Comparison of ENCODE assay signal across 19 cellular contexts in the genomic region with DNA sequence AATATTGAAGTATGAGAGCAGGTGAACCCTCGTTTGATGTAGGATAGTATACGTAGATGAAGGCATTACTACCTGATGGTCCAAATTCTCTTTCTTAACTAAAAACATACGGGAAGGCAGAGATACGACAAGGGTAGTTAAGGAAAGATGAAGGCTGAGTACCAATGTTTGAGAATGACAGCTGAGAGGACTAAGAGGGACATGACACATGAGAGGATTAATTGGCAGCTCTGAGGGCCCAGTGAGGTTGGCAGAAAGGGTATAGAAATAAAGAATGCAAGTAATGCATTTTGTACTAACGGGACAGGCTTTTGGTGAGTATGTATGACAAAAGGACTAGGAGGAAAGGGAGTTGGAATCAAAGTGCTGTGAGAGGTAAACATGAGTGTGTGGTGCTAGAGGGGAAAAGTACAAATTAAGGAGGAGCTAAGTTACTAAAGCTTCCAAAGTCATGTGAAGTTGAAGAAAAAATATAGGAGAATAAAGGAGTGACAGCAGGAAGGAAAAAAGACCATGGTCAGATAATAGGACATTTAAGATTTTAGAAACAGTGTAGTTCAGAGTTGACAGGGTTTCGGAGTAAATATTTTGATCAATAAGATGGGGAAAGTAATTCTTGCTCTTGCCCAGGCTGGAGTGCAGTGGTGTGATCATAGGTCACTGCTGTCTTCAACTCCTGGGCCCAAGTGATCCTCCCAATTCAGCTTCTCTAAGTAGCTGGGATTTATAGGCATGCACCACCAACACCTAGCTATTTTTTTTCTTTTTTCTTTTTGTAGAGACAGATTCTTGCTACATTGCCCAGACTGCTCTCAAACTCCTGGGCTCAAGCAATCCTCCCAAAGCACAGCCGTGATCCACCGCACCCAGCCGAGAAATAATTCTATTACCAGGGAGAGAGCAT. TPM values are rescaled to one million over a fixed set of nuclear protein-coding genes. Genes with fewer than 3 reads are reported as not detected.
"Had no signal": no experiment of that assay in that cellular context is flagged by ENCODE, and none has a peak within 500 bp of the region (broad histone marks: within the 10 kb centered on the region; RNA-seq: fewer than 3 reads in every experiment).

No MANE protein-coding gene starts in this region.

- DNase-seq: activated CD4-positive, alpha-beta memory T cell treated with anti-CD3 and anti-CD28 coated beads for 36 hours; activated CD4-positive, CD25-positive, alpha-beta regulatory T cell treated with anti-CD3 and anti-CD28 coated beads, Interleukin-2, amount 50 U/mL, for 72 hours; activated naive CD4-positive, alpha-beta T cell treated with Interleukin-2 at 50 U/mL for 16 hours; activated T-cell treated with anti-CD3 and anti-CD28 coated beads, Interleukin-2, amount 50 U/mL, for 72 hours; body of pancreas; esophagus squamous epithelium; foreskin fibroblast; heart left ventricle; islet precursor cell; left ventricle myocardium inferior; right lobe of liver; stimulated activated CD4-positive, alpha-beta T cell treated with anti-CD3 and anti-CD28 coated beads, Interleukin-4, amount 100 ng/mL, for 1 hour; stimulated activated naive CD8-positive, alpha-beta T cell treated with anti-CD3 and anti-CD28 coated beads, Interleukin-15, amount 100 ng/mL, for 72 hours; T-helper 9 cell had no signal

- H3K9me3 Mint-ChIP-seq: activated CD4-positive, alpha-beta memory T cell treated with anti-CD3 and anti-CD28 coated beads for 36 hours; activated T-cell treated with anti-CD3 and anti-CD28 coated beads, Interleukin-2, amount 50 U/mL, for 72 hours; memory B cell; neural crest cell; stimulated activated naive CD8-positive, alpha-beta T cell treated with anti-CD3 and anti-CD28 coated beads, Interleukin-15, amount 100 ng/mL, for 72 hours had no signal

- H3K4me3 ChIP-seq: body of pancreas, esophagus squamous epithelium, heart left ventricle, left ventricle myocardium inferior, right lobe of liver, thoracic aorta had no signal

- H3K9me3 ChIP-seq: body of pancreas, esophagus squamous epithelium, heart left ventricle, left ventricle myocardium inferior, right lobe of liver, thoracic aorta had no signal

- ATAC-seq: activated T-cell treated with anti-CD3 and anti-CD28 coated beads, Interleukin-2, amount 50 U/mL, for 72 hours; body of pancreas; heart left ventricle; right lobe of liver; stimulated activated naive CD8-positive, alpha-beta T cell treated with anti-CD3 and anti-CD28 coated beads, Interleukin-15, amount 100 ng/mL, for 72 hours had no signal

- H3K27ac Mint-ChIP-seq: activated CD4-positive, alpha-beta memory T cell treated with anti-CD3 and anti-CD28 coated beads for 36 hours had no signal

- H3K4me3 Mint-ChIP-seq: activated CD4-positive, alpha-beta memory T cell treated with anti-CD3 and anti-CD28 coated beads for 36 hours; activated T-cell treated with anti-CD3 and anti-CD28 coated beads, Interleukin-2, amount 50 U/mL, for 72 hours; memory B cell; neural crest cell; stimulated activated naive CD8-positive, alpha-beta T cell treated with anti-CD3 and anti-CD28 coated beads, Interleukin-15, amount 100 ng/mL, for 72 hours had no signal

- H3K27ac ChIP-seq: body of pancreas, esophagus squamous epithelium, left ventricle myocardium inferior, parathyroid adenoma, right lobe of liver, thoracic aorta had no signal

- H3K27me3 ChIP-seq: body of pancreas, esophagus squamous epithelium, heart left ventricle, right lobe of liver had no signal

- H3K4me1 Mint-ChIP-seq: neural crest cell; stimulated activated naive CD8-positive, alpha-beta T cell treated with anti-CD3 and anti-CD28 coated beads, Interleukin-15, amount 100 ng/mL, for 72 hours had no signal

- H3K27me3 Mint-ChIP-seq: activated CD4-positive, alpha-beta memory T cell treated with anti-CD3 and anti-CD28 coated beads for 36 hours; memory B cell; stimulated activated naive CD8-positive, alpha-beta T cell treated with anti-CD3 and anti-CD28 coated beads, Interleukin-15, amount 100 ng/mL, for 72 hours had no signal

- H2AFZ ChIP-seq: parathyroid adenoma had no signal

- H3K4me1 ChIP-seq: body of pancreas, esophagus squamous epithelium, heart left ventricle, left ventricle myocardium inferior, parathyroid adenoma, right lobe of liver had no signal

RNA-seq across cellular contexts. Expression of a gene that starts 43.1 kb away (rescaled TPM):
- total RNA-seq: SK-MEL-5 had no signal
